ENCODE assay signal across 19 cellular contexts in genomic region chr17:55661359-55661758, GRCh38.
"Had no signal": no experiment of that assay in that cellular context is flagged by ENCODE, and none has a peak within 500 bp of the region (broad histone marks: within the 10 kb centered on the region; RNA-seq: fewer than 3 reads in every experiment).

No MANE protein-coding gene starts in this region.

- H3K4me3 ChIP-seq: hepatocyte, pancreas, psoas muscle, right atrium auricular region, spleen, thyroid gland, upper lobe of right lung had no signal

- H3K27ac ChIP-seq: foreskin keratinocyte, neutrophil, pancreas, psoas muscle, right atrium auricular region, spleen, thyroid gland, upper lobe of right lung had no signal

- H3K36me3 ChIP-seq: neutrophil, pancreas, right atrium auricular region, spleen, thyroid gland, upper lobe of right lung had no signal

- ATAC-seq: foreskin keratinocyte, pancreas, upper lobe of right lung had no signal

- DNase-seq: activated CD4-positive, alpha-beta memory T cell treated with anti-CD3 and anti-CD28 coated beads for 36 hours; activated CD4-positive, alpha-beta T cell treated with anti-CD3 and anti-CD28 coated beads for 48 hours; activated naive CD4-positive, alpha-beta T cell treated with anti-CD3 and anti-CD28 coated beads for 36 hours; activated naive CD8-positive, alpha-beta T cell treated with anti-CD3 and anti-CD28 coated beads, Interleukin-2, amount 10 ng/mL, durations not matched to agents 7 days and 5 days; activated T-cell treated with anti-CD3 and anti-CD28 coated beads, Interleukin-2, amount 50 U/mL, for 48 hours; amygdala; effector CD4-positive, alpha-beta T cell; foreskin keratinocyte; left ventricle myocardium superior; pancreas; psoas muscle; spleen; stimulated activated CD4-positive, alpha-beta T cell treated with anti-CD3 and anti-CD28 coated beads, Interleukin-4, amount 100 ng/mL, for 1 hour; stimulated activated naive CD4-positive, alpha-beta T cell; thyroid gland; upper lobe of right lung had no signal

- H3K79me2 ChIP-seq: hepatocyte had no signal

- H3K9me3 ChIP-seq: neutrophil, pancreas, psoas muscle, right atrium auricular region, spleen, thyroid gland, upper lobe of right lung had no signal

- H3K4me1 ChIP-seq: foreskin keratinocyte, psoas muscle, thyroid gland, upper lobe of right lung had no signal

- H2AFZ ChIP-seq: hepatocyte had no signal

- H3K4me2 ChIP-seq: hepatocyte had no signal

- H3K27me3 ChIP-seq: hepatocyte, neutrophil, pancreas, right atrium auricular region, spleen, thyroid gland, upper lobe of right lung had no signal
